Comparison of ENCODE assay signal across 8 cellular contexts in genomic region chrX:13472975-13473665, GRCh38.
A peak's percentile ranks its signal among the peaks of the same experiment; 100 is the strongest.
DNase-seq lines count a peak whose midpoint lies in the region; ATAC-seq and TF ChIP-seq lines count a peak whose summit lies in the region.

No MANE protein-coding gene starts in this region.

- H3K9me3 ChIP-seq in T-helper 17 cell (ENCODE audit: control insufficient read depth, low read length, poor library complexity, severe bottlenecking), result no peaks in the 10 kb centered on the region
- H3K9me3 ChIP-seq in left ventricle myocardium inferior (replicated peaks), result no peaks in the 10 kb centered on the region
- H3K9me3 ChIP-seq in thoracic aorta, result no peaks in the 10 kb centered on the region

- no peaks in the 10 kb centered on the region for H3K9me3 Mint-ChIP-seq in T-helper 2 cell treated with Interferon-gamma antibody and Interleukin-4, amounts not matched to agents 5 μg/mL and 100 μg/mL, for 36 hours

- peaks cover 46% of the 10 kb centered on the region for H3K4me1 Mint-ChIP-seq in T-helper 2 cell treated with Interferon-gamma antibody and Interleukin-4, amounts not matched to agents 5 μg/mL and 100 μg/mL, for 36 hours (ENCODE audit: low read depth)
- peaks cover 5% of the 10 kb centered on the region for H3K4me1 Mint-ChIP-seq in T-helper 17 cell

- H3K27ac Mint-ChIP-seq in T-helper 2 cell treated with Interferon-gamma antibody and Interleukin-4, amounts not matched to agents 5 μg/mL and 100 μg/mL, for 36 hours, result peak overlapping the region; percentile 90
- H3K27ac Mint-ChIP-seq in T-helper 17 cell, result peak overlapping the region; percentile 29

- ATAC-seq in T-helper 17 cell, result no peak
- no peak for ATAC-seq in thoracic aorta (ENCODE audit: insufficient number of reproducible peaks, low FRiP score, low read depth)

- no peaks in the 10 kb centered on the region for H3K27me3 Mint-ChIP-seq in T-helper 2 cell treated with Interferon-gamma antibody and Interleukin-4, amounts not matched to agents 5 μg/mL and 100 μg/mL, for 36 hours (ENCODE audit: low read depth)
- no peaks in the 10 kb centered on the region for H3K27me3 Mint-ChIP-seq in T-helper 17 cell

- no peaks in the 10 kb centered on the region for H3K27me3 ChIP-seq in left ventricle myocardium inferior (ENCODE audit: low read depth)
- no peaks in the 10 kb centered on the region for H3K27me3 ChIP-seq in thoracic aorta (replicated peaks; ENCODE audit: insufficient read depth)

- no peak overlapping the region for H3K4me3 ChIP-seq in left ventricle myocardium inferior
- peak overlapping the region; percentile 53 for H3K4me3 ChIP-seq in thoracic aorta

- TF ChIP-seq CTCF in left ventricle myocardium inferior (IDR thresholded peaks at IDR 0.05; ENCODE audit: borderline replicate concordance) (no peak), thoracic aorta (IDR thresholded peaks at IDR 0.05) (no peak)

- intact Hi-C loops in left ventricle myocardium inferior (cut with micrococcal nuclease), result no loop called here

- H3K4me3 Mint-ChIP-seq in T-helper 2 cell treated with Interferon-gamma antibody and Interleukin-4, amounts not matched to agents 5 μg/mL and 100 μg/mL, for 36 hours, result peak overlapping the region; percentile 80
- H3K4me3 Mint-ChIP-seq in T-helper 17 cell, result peak overlapping the region; percentile 26

- no peaks in the 10 kb centered on the region for H3K36me3 ChIP-seq in left ventricle myocardium inferior
- no peaks in the 10 kb centered on the region for H3K36me3 ChIP-seq in thoracic aorta

- no peak for DNase-seq in T-helper 2 cell treated with Interferon-gamma antibody and Interleukin-4, amounts not matched to agents 5 μg/mL and 100 μg/mL, for 36 hours (ENCODE audit: low spot score)
- no peak for DNase-seq in T-helper 2 cell
- DNase-seq in T-helper 17 cell, result no peak
- DNase-seq in left ventricle myocardium inferior, result no peak
- DNase-seq in thoracic aorta (ENCODE audit: low spot score), result no peak
- DNase-seq in stimulated activated CD8-positive, alpha-beta memory T cell treated with anti-CD3 and anti-CD28 coated beads, Interleukin-4, amount 100 ng/mL, for 48 hours, result no peak
- DNase-seq in NAMALWA (ENCODE audit: low spot score), result no peak
- no peak for DNase-seq in OCI-M2 (lab: John Stamatoyannopoulos, UW; ENCODE audit: unreplicated experiment)

- peaks cover 4% of the 10 kb centered on the region for H3K36me3 Mint-ChIP-seq in T-helper 2 cell treated with Interferon-gamma antibody and Interleukin-4, amounts not matched to agents 5 μg/mL and 100 μg/mL, for 36 hours (ENCODE audit: low read depth)
- no peaks in the 10 kb centered on the region for H3K36me3 Mint-ChIP-seq in T-helper 17 cell (ENCODE audit: low read depth)

- peak overlapping the region; percentile 77 for H3K27ac ChIP-seq in left ventricle myocardium inferior (replicated peaks)
- peak overlapping the region; percentile 75 to 76 for H3K27ac ChIP-seq in thoracic aorta

- peaks cover 12% of the 10 kb centered on the region for H3K4me1 ChIP-seq in left ventricle myocardium inferior
- H3K4me1 ChIP-seq in thoracic aorta (ENCODE audit: control insufficient read depth in 1 of 2, low read depth in 2 of 2), result peaks cover 7 to 29% of the 10 kb centered on the region in 2 donors
